8 cellular contexts compared by ENCODE assay signal in the genomic region with DNA sequence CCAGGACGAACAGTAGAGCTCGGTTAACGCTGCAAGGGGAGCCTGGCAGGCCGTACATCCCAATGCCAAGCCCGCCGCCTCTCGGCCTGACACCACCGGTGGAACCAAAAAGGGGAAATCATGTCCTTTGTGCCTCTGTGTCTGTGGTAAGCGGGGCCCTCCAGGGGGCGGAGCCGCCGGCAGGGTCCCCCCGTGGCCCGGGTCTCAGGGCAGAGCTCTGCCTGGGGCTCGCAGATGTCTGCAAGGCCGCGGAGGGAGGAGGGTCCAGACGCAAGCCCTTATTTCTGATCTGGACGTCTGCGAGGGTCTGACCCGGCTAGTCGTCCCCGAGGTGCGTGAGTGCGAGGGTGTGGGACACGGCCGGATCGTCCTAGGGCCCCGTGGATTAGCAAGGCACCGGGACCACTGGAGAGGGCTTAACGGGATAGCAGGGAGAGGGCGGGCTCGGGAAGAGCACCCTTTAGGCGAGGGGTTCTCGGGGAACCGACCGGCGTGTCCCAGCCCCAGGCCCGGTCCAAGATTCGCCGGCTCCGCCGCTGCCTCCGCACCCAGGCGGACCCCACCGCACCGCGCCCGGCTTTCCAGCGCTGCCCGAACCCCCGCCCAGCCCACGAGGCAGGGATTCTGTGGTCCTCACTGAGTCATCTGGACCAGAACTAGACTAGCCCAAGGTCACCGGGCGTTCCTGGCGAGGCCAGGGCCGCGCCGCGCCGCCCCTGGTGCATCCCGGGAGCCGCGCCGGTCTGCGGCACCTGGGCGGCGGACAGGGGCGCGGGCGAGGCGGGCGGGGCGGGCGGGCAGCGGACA. TPM values are rescaled to one million over a fixed set of nuclear protein-coding genes. Genes with fewer than 3 reads are reported as not detected.
DNase-seq lines count a peak whose midpoint lies in the region; ATAC-seq, FAIRE-seq and TF ChIP-seq lines count a peak whose summit lies in the region.

No MANE protein-coding gene starts in this region.

- H3K27ac Mint-ChIP-seq in brain, result peak overlapping the region; percentile 97 to 100 (median 99)

- H3K4me1 ChIP-seq in iPS-20b (ENCODE audit: insufficient read depth, low read length), result peaks cover 7% of the 10 kb centered on the region; the same call in 1 of the 2 replicates
- no peaks in the 10 kb centered on the region for H3K4me1 ChIP-seq in small intestine (ENCODE audit: control insufficient read depth in 2 of 2, insufficient read depth in 1 of 2, low read depth in 1 of 2, low read length in 1 of 2)

- peaks cover 28% of the 10 kb centered on the region for H3K4me1 Mint-ChIP-seq in brain

- H3K4me3 ChIP-seq in iPS-20b (ENCODE audit: low read length) (peak overlapping the region; percentile 89), small intestine (ENCODE audit: low read depth in 1 of 2, low read length in 2 of 2) (peak overlapping the region; percentile 53 to 87)

- peak; percentile 9 for FAIRE-seq in HTR-8/SVneo (lab: Jason Lieb, UNC)
- no peak for FAIRE-seq in small intestine (lab: Jason Lieb, UNC)

- in situ Hi-C loops in ACHN (cut with HindIII; ENCODE audit: low pct_ligation_motif_present, low pct_unique_long_range_greater_than_20kb, low sequenced_read_pairs), result no loop called here

- H3K9ac ChIP-seq in iPS-20b (ENCODE audit: low read depth, low read length), result peak overlapping the region; percentile 95

- H3K27ac ChIP-seq in iPS-20b (ENCODE audit: low read length) (peak overlapping the region; percentile 87), small intestine (ENCODE audit: low read depth in 1 of 2, low read length in 1 of 2) (peak overlapping the region; percentile 70 to 96)

- peak in 1 of 2 experiments; percentile 29 for TF ChIP-seq CTCF in brain (conservative IDR thresholded peaks at IDR 0.05)

- no peaks in the 10 kb centered on the region for H3K9me3 ChIP-seq in iPS-20b (ENCODE audit: insufficient read depth, low read depth, low read length)
- no peaks in the 10 kb centered on the region for H3K9me3 ChIP-seq in small intestine (ENCODE audit: control insufficient read depth, low read depth)

- H3K27me3 ChIP-seq in iPS-20b (ENCODE audit: insufficient read depth, low read length), result no peaks in the 10 kb centered on the region
- H3K27me3 ChIP-seq in small intestine (ENCODE audit: control insufficient read depth in 2 of 2, insufficient read depth in 2 of 2, low read length in 2 of 2), result no peaks in the 10 kb centered on the region

- H3K27me3 Mint-ChIP-seq in brain, result no peaks in the 10 kb centered on the region

- H3K36me3 ChIP-seq in iPS-20b (ENCODE audit: insufficient read depth, low read depth, low read length), result peaks cover 5% of the 10 kb centered on the region; the same call in 1 of the 2 replicates
- no peaks in the 10 kb centered on the region for H3K36me3 ChIP-seq in small intestine (ENCODE audit: control insufficient read depth in 2 of 2, insufficient read depth in 2 of 2, low read length in 2 of 2)

- H3K9me3 Mint-ChIP-seq in brain, result no peaks in the 10 kb centered on the region

- ATAC-seq in GM18907 (IDR thresholded peaks at IDR 0.05; ENCODE audit: unreplicated experiment), result peak; percentile 33

- H3K36me3 Mint-ChIP-seq in brain, result peaks cover 21% of the 10 kb centered on the region

- DNase-seq in ACHN (peak; percentile 21), HTR-8/SVneo (ENCODE audit: insufficient read length, low spot score) (no peak), UCSD-AML1 (lab: John Stamatoyannopoulos, UW; ENCODE audit: unreplicated experiment) (peak; percentile 74), small intestine (peak; percentile 27), NCI-H510A treated with DMSO at 0.1 percent for 48 hours (lab: John Stamatoyannopoulos, UW) (no peak)

- peak overlapping the region; percentile 93 to 96 (median 94) for H3K4me3 Mint-ChIP-seq in brain

- 1 to 3% (median 2%) methylated on average over 36 to 76 of the region's 76 CpGs for WGBS in small intestine, 3 donors

RNA-seq across cellular contexts. Expression of gene FAM193A, which starts 0.9 kb away (rescaled TPM):
- polyA plus RNA-seq in brain (ENCODE audit: insufficient read depth, low read depth, low replicate concordance) (21.6 TPM), small intestine (10 to 100 TPM in 2 of 3 donors, 1 to 10 TPM in 1; 10.0 to 13.6 (median 12.1) TPM)

Comparison
In these comparisons a context has a peak if more than half of its experiments do, and no peak if none do; other contexts are left out.
1. DNase-seq: peak in ACHN (single experiment), UCSD-AML1 (single experiment) and small intestine (single experiment); none in HTR-8/SVneo (single experiment) and NCI-H510A treated with DMSO at 0.1 percent for 48 hours (single experiment).